Comparison of ENCODE assay signal across 23 cellular contexts in genomic region chr9:130211548-130212226, GRCh38. TPM values are rescaled to one million over a fixed set of nuclear protein-coding genes. Genes with fewer than 3 reads are reported as not detected.
"Had no signal": no experiment of that assay in that cellular context is flagged by ENCODE, and none has a peak within 500 bp of the region (broad histone marks: within the 10 kb centered on the region; RNA-seq: fewer than 3 reads in every experiment).

No MANE protein-coding gene starts in this region.

- H3K36me3 Mint-ChIP-seq: activated naive CD4-positive, alpha-beta T cell treated with anti-CD3 and anti-CD28 coated beads, Interleukin-2, amount 10 ng/mL, durations not matched to agents 7 days and 5 days; mesothelial cell of epicardium had no signal

- H3K9me3 Mint-ChIP-seq: activated CD4-positive, alpha-beta T cell treated with anti-CD3 and anti-CD28 coated beads, Interleukin-2, amount 10 ng/mL, durations not matched to agents 24 days and 14 days; activated naive CD4-positive, alpha-beta T cell treated with anti-CD3 and anti-CD28 coated beads, Interleukin-2, amount 10 ng/mL, durations not matched to agents 7 days and 5 days; activated naive CD8-positive, alpha-beta T cell treated with anti-CD3 and anti-CD28 coated beads, Interleukin-2, amount 50 U/mL, for 24 hours; dendritic cell treated with granulocyte-macrophage colony-stimulating factor and Interleukin-4, amounts not matched to agents 40 ng/mL and 50 ng/mL, for 4 days; effector memory CD8-positive, alpha-beta T cell; mesothelial cell of epicardium; stimulated activated naive CD8-positive, alpha-beta T cell treated with anti-CD3 and anti-CD28 coated beads, Interleukin-15, Interleukin-2, amounts not matched to agents 100 ng/mL and 50 ng/mL, for 24 hours; T-helper 2 cell treated with Interferon-gamma antibody and Interleukin-4, amounts not matched to agents 5 μg/mL and 100 μg/mL, for 36 hours had no signal

- H3K36me3 ChIP-seq: breast epithelium, prostate gland, thoracic aorta had no signal

- H3K27ac Mint-ChIP-seq: activated CD4-positive, alpha-beta T cell treated with anti-CD3 and anti-CD28 coated beads, Interleukin-2, amount 10 ng/mL, durations not matched to agents 24 days and 14 days; activated CD8-positive, alpha-beta T cell treated with anti-CD3 and anti-CD28 coated beads, Interleukin-2, amount 10 ng/mL, durations not matched to agents 7 days and 5 days; activated naive CD4-positive, alpha-beta T cell treated with anti-CD3 and anti-CD28 coated beads, Interleukin-2, amount 10 ng/mL, durations not matched to agents 7 days and 5 days; activated naive CD8-positive, alpha-beta T cell treated with anti-CD3 and anti-CD28 coated beads, Interleukin-2, amount 50 U/mL, for 24 hours; dendritic cell treated with granulocyte-macrophage colony-stimulating factor and Interleukin-4, amounts not matched to agents 40 ng/mL and 50 ng/mL, for 4 days; stimulated activated naive CD8-positive, alpha-beta T cell treated with anti-CD3 and anti-CD28 coated beads, Interleukin-15, Interleukin-2, amounts not matched to agents 100 ng/mL and 50 ng/mL, for 24 hours; T-helper 2 cell treated with Interferon-gamma antibody and Interleukin-4, amounts not matched to agents 5 μg/mL and 100 μg/mL, for 36 hours had no signal

- FAIRE-seq: astrocyte, kidney had no signal

- H3K4me1 ChIP-seq: breast epithelium, prostate gland had no signal

- H3K4me3 Mint-ChIP-seq: activated CD4-positive, alpha-beta T cell treated with anti-CD3 and anti-CD28 coated beads, Interleukin-2, amount 10 ng/mL, durations not matched to agents 24 days and 14 days; activated CD8-positive, alpha-beta T cell treated with anti-CD3 and anti-CD28 coated beads, Interleukin-2, amount 10 ng/mL, durations not matched to agents 7 days and 5 days; activated naive CD4-positive, alpha-beta T cell treated with anti-CD3 and anti-CD28 coated beads, Interleukin-2, amount 10 ng/mL, durations not matched to agents 7 days and 5 days; activated naive CD8-positive, alpha-beta T cell treated with anti-CD3 and anti-CD28 coated beads, Interleukin-2, amount 50 U/mL, for 24 hours; dendritic cell treated with granulocyte-macrophage colony-stimulating factor and Interleukin-4, amounts not matched to agents 40 ng/mL and 50 ng/mL, for 4 days; effector memory CD8-positive, alpha-beta T cell; mesothelial cell of epicardium; stimulated activated naive CD8-positive, alpha-beta T cell treated with anti-CD3 and anti-CD28 coated beads, Interleukin-15, Interleukin-2, amounts not matched to agents 100 ng/mL and 50 ng/mL, for 24 hours; T-helper 2 cell treated with Interferon-gamma antibody and Interleukin-4, amounts not matched to agents 5 μg/mL and 100 μg/mL, for 36 hours had no signal

- H3K4me2 ChIP-seq: SK-N-SH had no signal

- H3K27ac ChIP-seq: breast epithelium, foreskin keratinocyte, thoracic aorta had no signal

- H3K4me3 ChIP-seq: breast epithelium, lung, prostate gland, skin epidermis, thoracic aorta had no signal

- DNase-seq: activated CD4-positive, alpha-beta T cell treated with anti-CD3 and anti-CD28 coated beads, Interleukin-2, amount 10 ng/mL, durations not matched to agents 24 days and 14 days; activated CD8-positive, alpha-beta memory T cell treated with anti-CD3 and anti-CD28 coated beads, Interleukin-2, amount 50 U/mL, for 4 hours; activated CD8-positive, alpha-beta T cell treated with anti-CD3 and anti-CD28 coated beads, Interleukin-2, amount 10 ng/mL, durations not matched to agents 7 days and 5 days; activated effector memory CD4-positive, alpha-beta T cell treated with Interleukin-2 at 50 U/mL for 16 hours; activated naive CD4-positive, alpha-beta T cell treated with anti-CD3 and anti-CD28 coated beads, Interleukin-2, amount 10 ng/mL, durations not matched to agents 7 days and 5 days; activated naive CD8-positive, alpha-beta T cell treated with anti-CD3 and anti-CD28 coated beads, Interleukin-2, amount 50 U/mL, for 24 hours; activated T-cell treated with anti-CD3 and anti-CD28 coated beads, Interleukin-2, amount 50 U/mL, for 48 hours; cerebellar nuclear complex; effector memory CD8-positive, alpha-beta T cell; kidney; SK-N-SH had no signal

- H3K9me3 ChIP-seq: breast epithelium, prostate gland, SK-N-SH, thoracic aorta had no signal

- H3K27me3 ChIP-seq: breast epithelium, foreskin keratinocyte had no signal

- H3K9ac ChIP-seq: SK-N-SH had no signal

- H3K4me1 Mint-ChIP-seq: activated CD4-positive, alpha-beta T cell treated with anti-CD3 and anti-CD28 coated beads, Interleukin-2, amount 10 ng/mL, durations not matched to agents 24 days and 14 days; activated naive CD4-positive, alpha-beta T cell treated with anti-CD3 and anti-CD28 coated beads, Interleukin-2, amount 10 ng/mL, durations not matched to agents 7 days and 5 days had no signal

RNA-seq across cellular contexts. Expression of gene HMCN2, which starts 53.9 kb away (rescaled TPM):
- total RNA-seq: activated CD4-positive, alpha-beta T cell treated with anti-CD3 and anti-CD28 coated beads, Interleukin-2, amount 10 ng/mL, durations not matched to agents 24 days and 14 days; activated CD8-positive, alpha-beta T cell treated with anti-CD3 and anti-CD28 coated beads, Interleukin-2, amount 10 ng/mL, durations not matched to agents 7 days and 5 days; foreskin keratinocyte had no signal
- polyA plus RNA-seq: fibroblast of lung, foreskin keratinocyte had no signal
